In the genomic region with DNA sequence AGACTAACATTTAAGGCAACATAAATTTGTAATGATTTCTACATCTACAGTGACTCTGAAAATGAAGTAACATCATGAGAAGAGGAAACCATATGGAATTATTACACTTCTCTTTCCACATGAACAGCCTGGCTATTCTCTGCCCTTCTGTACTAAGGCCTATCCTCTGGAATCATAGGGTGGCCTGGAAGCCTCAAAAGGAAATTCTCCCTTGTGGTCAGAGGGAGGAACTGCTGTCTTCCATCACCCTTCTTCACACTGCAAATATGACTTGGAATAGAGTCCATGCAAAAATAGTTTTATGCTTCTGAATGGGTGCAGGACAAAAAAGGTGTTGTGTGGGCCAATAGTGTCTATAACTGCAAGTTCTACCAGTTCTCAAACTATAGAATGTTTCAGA, we compare ENCODE assay signal across 1 cellular context.
TF ChIP-seq lines count a peak whose summit lies in the region.

No MANE protein-coding gene starts in this region.

TF ChIP-seq in HepG2, 621 proteins besides CTCF, POLR2A, EP300 and RAD21:
- TF ChIP-seq HIVEP1 (CRISPR knock-in tag; IDR thresholded peaks at IDR 0.05) (no peak), ZFX (CRISPR knock-in tag; IDR thresholded peaks at IDR 0.05; ENCODE audit: low read depth) (0 out of 2 replicates have a peak, but pooled peaks have one; percentile 26), ZFY (CRISPR knock-in tag; IDR thresholded peaks at IDR 0.05) (0 out of 2 replicates have a peak, but pooled peaks have one; percentile 29), SRF (IDR thresholded peaks at IDR 0.05; ENCODE audit: low read depth, low read length) (peak; percentile 77), NCOA2 (CRISPR knock-in tag; IDR thresholded peaks at IDR 0.05) (no peak), DR1 (CRISPR knock-in tag; IDR thresholded peaks at IDR 0.05) (no peak), XRCC5 (optimal IDR thresholded peaks at IDR 0.05; ENCODE audit: low read length) (peak; percentile 22), ZNF775 (CRISPR knock-in tag; IDR thresholded peaks at IDR 0.05; ENCODE audit: borderline replicate concordance) (no peak), STAG1 (CRISPR knock-in tag; IDR thresholded peaks at IDR 0.05) (peak; percentile 31), SMC3 (IDR thresholded peaks at IDR 0.05; ENCODE audit: low read length) (peak; percentile 62; the same call in 1 of the 2 replicates), ZFP82 (CRISPR knock-in tag; IDR thresholded peaks at IDR 0.05; ENCODE audit: borderline replicate concordance) (no peak)
